Comparison of ENCODE assay signal across 1 cellular context in the genomic region with DNA sequence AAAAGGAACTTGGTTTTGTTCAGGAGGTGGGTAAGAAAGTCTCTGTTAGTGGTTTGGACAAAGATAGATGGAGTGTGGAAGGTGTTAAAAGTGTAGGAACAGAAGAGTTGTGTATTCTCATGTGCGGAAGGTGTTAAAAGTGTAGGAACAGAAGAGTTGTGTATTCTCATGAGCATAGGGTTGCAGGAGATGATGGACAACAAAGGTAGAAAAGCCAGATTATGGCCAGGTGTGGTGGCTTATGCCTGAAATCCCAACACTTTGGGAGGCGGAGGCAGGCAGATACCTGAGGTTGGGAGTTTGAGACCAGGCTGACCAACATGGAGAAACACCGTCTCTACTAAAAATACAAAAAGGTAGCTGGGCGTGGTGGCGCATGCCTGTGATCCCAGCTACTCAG.
TF ChIP-seq lines count a peak whose summit lies in the region.

No MANE protein-coding gene starts in this region.

TF ChIP-seq in H1, 55 proteins besides CTCF, POLR2A, EP300 and RAD21:
- TF ChIP-seq CBX8 (IDR thresholded peaks at IDR 0.05; ENCODE audit: borderline replicate concordance, low read depth, low read length) (no peak), POLR2AphosphoS5 (IDR thresholded peaks at IDR 0.05; ENCODE audit: low read depth, low read length) (0 out of 2 replicates have a peak, but pooled peaks have one; percentile 45)
